In genomic region chr3:196549312-196549711, GRCh38 we compare ENCODE assay signal across 7 cellular contexts. TPM values are rescaled to one million over a fixed set of nuclear protein-coding genes. Genes with fewer than 3 reads are reported as not detected.
"Had no signal": no experiment of that assay in that cellular context is flagged by ENCODE, and none has a peak within 500 bp of the region (broad histone marks: within the 10 kb centered on the region; RNA-seq: fewer than 3 reads in every experiment).

No MANE protein-coding gene starts in this region.

RNA-seq across cellular contexts. Expression of gene SMCO1, which starts 34.2 kb away (rescaled TPM):
- total RNA-seq: GM23248, GM23338, H1, H4, H7, H9, HFFc6 had no signal
- polyA plus RNA-seq: GM23248, GM23338 had no signal
